Comparison of ENCODE assay signal across 34 cellular contexts in genomic region chr6:41189968-41190367, GRCh38. TPM values are rescaled to one million over a fixed set of nuclear protein-coding genes. Genes with fewer than 3 reads are reported as not detected.
"Had no signal": no experiment of that assay in that cellular context is flagged by ENCODE, and none has a peak within 500 bp of the region (broad histone marks: within the 10 kb centered on the region; RNA-seq: fewer than 3 reads in every experiment).

No MANE protein-coding gene starts in this region.

- H3K9me3 Mint-ChIP-seq: stimulated activated effector memory CD8-positive, alpha-beta T cell treated with anti-CD3 and anti-CD28 coated beads, Interleukin-12 subunit alpha, Interleukin-12 subunit beta, amount 100 ng/mL, for 72 hours; stimulated activated naive CD8-positive, alpha-beta T cell treated with anti-CD3 and anti-CD28 coated beads, Interleukin-15, Interleukin-2, amounts not matched to agents 100 ng/mL and 50 ng/mL, for 24 hours had no signal

- H3K4me1 Mint-ChIP-seq: nephron had no signal

- H3K4me1 ChIP-seq: gastroesophageal sphincter, sigmoid colon had no signal

- H3K27ac Mint-ChIP-seq: activated naive CD8-positive, alpha-beta T cell; nephron; progenitor cell of endocrine pancreas; stimulated activated effector memory CD8-positive, alpha-beta T cell treated with anti-CD3 and anti-CD28 coated beads, Interleukin-12 subunit alpha, Interleukin-12 subunit beta, amount 100 ng/mL, for 72 hours; stimulated activated naive CD8-positive, alpha-beta T cell treated with anti-CD3 and anti-CD28 coated beads, Interleukin-15, Interleukin-2, amounts not matched to agents 100 ng/mL and 50 ng/mL, for 24 hours had no signal

- H2AFZ ChIP-seq: hepatocyte had no signal

- H3K4me3 Mint-ChIP-seq: activated naive CD8-positive, alpha-beta T cell; nephron; stimulated activated effector memory CD8-positive, alpha-beta T cell treated with anti-CD3 and anti-CD28 coated beads, Interleukin-12 subunit alpha, Interleukin-12 subunit beta, amount 100 ng/mL, for 72 hours; stimulated activated naive CD8-positive, alpha-beta T cell treated with anti-CD3 and anti-CD28 coated beads, Interleukin-15, Interleukin-2, amounts not matched to agents 100 ng/mL and 50 ng/mL, for 24 hours; T-helper 1 cell treated with Interleukin-12 subunit alpha and Interleukin-12 subunit beta and Interleukin-4 antibody, amounts not matched to agents 30 μg/mL and 1 μg/mL, for 36 hours had no signal

- H3K4me2 ChIP-seq: hepatocyte had no signal

- DNase-seq: activated CD4-positive, CD25-positive, alpha-beta regulatory T cell treated with anti-CD3 and anti-CD28 coated beads, Interleukin-2, amount 50 U/mL, for 72 hours; activated CD8-positive, alpha-beta memory T cell treated with anti-CD3 and anti-CD28 coated beads, Interleukin-2, amount 50 U/mL, for 4 hours; activated gamma-delta T cell; activated T-cell treated with anti-CD3 and anti-CD28 coated beads, Interleukin-2, amount 50 U/mL, for 1 hour; anterior cingulate cortex; dermis blood vessel endothelial cell; effector CD4-positive, alpha-beta T cell; islet precursor cell; left ventricle myocardium superior; ovary; sigmoid colon; small intestine; stimulated activated CD4-positive, alpha-beta T cell treated with anti-CD3 and anti-CD28 coated beads, Interleukin-4, amount 100 ng/mL, for 24 hours; SW 1271; T-helper 9 cell; WERI-Rb-1 had no signal

- H3K36me3 ChIP-seq: gastroesophageal sphincter, ovary, sigmoid colon, thoracic aorta, WERI-Rb-1 had no signal

- H3K27me3 ChIP-seq: hepatocyte, ovary had no signal

- FAIRE-seq: colon, endometrium, small intestine, urothelium cell line had no signal

- H3K4me3 ChIP-seq: gastroesophageal sphincter, hepatocyte, ovary, sigmoid colon, thoracic aorta had no signal

- ATAC-seq: gastroesophageal sphincter; left ventricle myocardium superior; stimulated activated effector memory CD8-positive, alpha-beta T cell treated with anti-CD3 and anti-CD28 coated beads, Interleukin-12 subunit alpha, Interleukin-12 subunit beta, amount 100 ng/mL, for 72 hours had no signal

- H3K27me3 Mint-ChIP-seq: activated naive CD8-positive, alpha-beta T cell; stimulated activated naive CD8-positive, alpha-beta T cell treated with anti-CD3 and anti-CD28 coated beads, Interleukin-15, Interleukin-2, amounts not matched to agents 100 ng/mL and 50 ng/mL, for 24 hours had no signal

- H3K79me2 ChIP-seq: hepatocyte had no signal

- H3K36me3 Mint-ChIP-seq: stimulated activated effector memory CD8-positive, alpha-beta T cell treated with anti-CD3 and anti-CD28 coated beads, Interleukin-12 subunit alpha, Interleukin-12 subunit beta, amount 100 ng/mL, for 72 hours had no signal

- H3K9me3 ChIP-seq: ovary, thoracic aorta had no signal

- H3K27ac ChIP-seq: gastroesophageal sphincter, hepatocyte, ovary, sigmoid colon, thoracic aorta, WERI-Rb-1 had no signal

RNA-seq across cellular contexts. Expression of gene TREML2, which starts 11.0 kb away (rescaled TPM):
- total RNA-seq: dermis blood vessel endothelial cell, epithelial cell of proximal tubule, left ventricle myocardium superior, lung microvascular endothelial cell, mucosa of gallbladder, progenitor cell of endocrine pancreas, renal cortical epithelial cell, sigmoid colon had no signal
- polyA plus RNA-seq: hepatocyte had no signal

RNA-seq across cellular contexts. Expression of gene TREM2, which starts 27.1 kb away (rescaled TPM):
- total RNA-seq: activated CD8-positive, alpha-beta memory T cell treated with anti-CD3 and anti-CD28 coated beads for 36 hours; dermis blood vessel endothelial cell; epithelial cell of proximal tubule; lung microvascular endothelial cell; progenitor cell of endocrine pancreas; renal cortical epithelial cell had no signal

RNA-seq across cellular contexts. Expression of gene TREML1, which starts 35.8 kb away (rescaled TPM):
- total RNA-seq: activated CD8-positive, alpha-beta memory T cell treated with anti-CD3 and anti-CD28 coated beads for 36 hours; dermis blood vessel endothelial cell; epithelial cell of proximal tubule; gastroesophageal sphincter; hepatocyte; left ventricle myocardium superior; lung microvascular endothelial cell; progenitor cell of endocrine pancreas; renal cortical epithelial cell had no signal
- polyA plus RNA-seq: hepatocyte had no signal

RNA-seq across cellular contexts. Expression of gene TREML4, which starts 38.2 kb away (rescaled TPM):
- total RNA-seq: activated CD8-positive, alpha-beta memory T cell treated with anti-CD3 and anti-CD28 coated beads for 36 hours; dermis blood vessel endothelial cell; epithelial cell of proximal tubule; gastroesophageal sphincter; hepatocyte; left ventricle myocardium superior; lung microvascular endothelial cell; mucosa of gallbladder; ovary; progenitor cell of endocrine pancreas; renal cortical epithelial cell; sigmoid colon; subcutaneous adipose tissue; thoracic aorta had no signal
- polyA plus RNA-seq: hepatocyte, ovary, small intestine had no signal
